ENCODE assay signal across 8 cellular contexts in genomic region chr6:136249811-136250685, GRCh38. TPM values are rescaled to one million over a fixed set of nuclear protein-coding genes. Genes with fewer than 3 reads are reported as not detected.
DNase-seq lines count a peak whose midpoint lies in the region; ATAC-seq and TF ChIP-seq lines count a peak whose summit lies in the region.

MTFR2 (minus strand) TSS chr6:136250311; CDS start chr6:136249099, 1,212 bp downstream.

- H3K27me3 Mint-ChIP-seq in CD14-positive monocyte (ENCODE audit: low read depth in 3 of 3) = peaks cover 0 to 1% (median 0%) of the 10 kb centered on the region in 3 donors
- no peaks in the 10 kb centered on the region for H3K27me3 Mint-ChIP-seq in activated CD4-positive, alpha-beta T cell treated with anti-CD3 and anti-CD28 coated beads, Interleukin-2, amount 10 ng/mL, durations not matched to agents 7 days and 5 days
- no peaks in the 10 kb centered on the region for H3K27me3 Mint-ChIP-seq in dendritic cell treated with granulocyte-macrophage colony-stimulating factor and Interleukin-4, amounts not matched to agents 40 ng/mL and 50 ng/mL, for 4 days

- POLR2A ChIA-PET in activated CD4-positive, alpha-beta T cell treated with anti-CD3 and anti-CD28 coated beads, Interleukin-2, amount 10 ng/mL, durations not matched to agents 7 days and 5 days (lab: Charles Lee) = interaction anchor here (0.9 to 1.5 kb wide), 2 partner anchors 19 to 40 kb away, joined by 3 to 13 read pairs; partner anchors contain the start of gene BCLAF1

- peaks cover 17 to 30% of the 10 kb centered on the region in 2 donors for H3K36me3 Mint-ChIP-seq in CD14-positive monocyte
- H3K36me3 Mint-ChIP-seq in activated CD4-positive, alpha-beta T cell treated with anti-CD3 and anti-CD28 coated beads, Interleukin-2, amount 10 ng/mL, durations not matched to agents 7 days and 5 days (ENCODE audit: low read depth) = peaks cover 52% of the 10 kb centered on the region
- H3K36me3 Mint-ChIP-seq in dendritic cell treated with granulocyte-macrophage colony-stimulating factor and Interleukin-4, amounts not matched to agents 40 ng/mL and 50 ng/mL, for 4 days (ENCODE audit: low read depth) = peaks cover 19% of the 10 kb centered on the region

- CTCF ChIA-PET in activated CD4-positive, alpha-beta T cell treated with anti-CD3 and anti-CD28 coated beads, Interleukin-2, amount 10 ng/mL, durations not matched to agents 7 days and 5 days (lab: Charles Lee) = interaction anchor here (0.5 to 2.6 kb wide), 9 partner anchors 13 to 1309 kb away, joined by 3 to 10 read pairs (median 4); no protein-coding TSS in a partner anchor

- intact Hi-C loops in CD14-positive monocyte (cut with micrococcal nuclease) = loop anchor here in 1 of 2 donors (5.0 kb wide), 1 partner anchor 37 kb away; the partner anchor contains the start of gene BCLAF1
- intact Hi-C loops in dendritic cell treated with granulocyte-macrophage colony-stimulating factor and Interleukin-4, amounts not matched to agents 40 ng/mL and 50 ng/mL, for 4 days (cut with micrococcal nuclease) = loop anchor here (5.0 kb wide), 2 partner anchors 37 to 302 kb away; partner anchors contain the start of genes BCLAF1 and MAP7

- ATAC-seq in GM19395 (IDR thresholded peaks at IDR 0.05; ENCODE audit: unreplicated experiment) (peak; percentile 98), HG03558 (IDR thresholded peaks at IDR 0.05; ENCODE audit: extremely low read depth, unreplicated experiment) (peak; percentile 96), left lobe of liver (peak; percentile 97)

- H3K9me3 Mint-ChIP-seq in CD14-positive monocyte = no peaks in the 10 kb centered on the region
- H3K9me3 Mint-ChIP-seq in activated CD4-positive, alpha-beta T cell treated with anti-CD3 and anti-CD28 coated beads, Interleukin-2, amount 10 ng/mL, durations not matched to agents 7 days and 5 days = no peaks in the 10 kb centered on the region
- no peaks in the 10 kb centered on the region for H3K9me3 Mint-ChIP-seq in dendritic cell treated with granulocyte-macrophage colony-stimulating factor and Interleukin-4, amounts not matched to agents 40 ng/mL and 50 ng/mL, for 4 days

- peak within 1 kb of the TSS; percentile 75 to 90 (median 87) for H3K27ac Mint-ChIP-seq in CD14-positive monocyte
- H3K27ac Mint-ChIP-seq in activated CD4-positive, alpha-beta T cell treated with anti-CD3 and anti-CD28 coated beads, Interleukin-2, amount 10 ng/mL, durations not matched to agents 7 days and 5 days = peak within 1 kb of the TSS; percentile 89
- H3K27ac Mint-ChIP-seq in dendritic cell treated with granulocyte-macrophage colony-stimulating factor and Interleukin-4, amounts not matched to agents 40 ng/mL and 50 ng/mL, for 4 days = peak within 1 kb of the TSS; percentile 88

- H3K4me3 Mint-ChIP-seq in CD14-positive monocyte = peak within 1 kb of the TSS; percentile 96 to 98
- H3K4me3 Mint-ChIP-seq in activated CD4-positive, alpha-beta T cell treated with anti-CD3 and anti-CD28 coated beads, Interleukin-2, amount 10 ng/mL, durations not matched to agents 7 days and 5 days = peak within 1 kb of the TSS; percentile 89
- peak within 1 kb of the TSS; percentile 98 for H3K4me3 Mint-ChIP-seq in dendritic cell treated with granulocyte-macrophage colony-stimulating factor and Interleukin-4, amounts not matched to agents 40 ng/mL and 50 ng/mL, for 4 days

- DNase-seq in CD14-positive monocyte (ENCODE audit: low spot score) (peak; percentile 98), NCI-H748 (lab: John Stamatoyannopoulos, UW; ENCODE audit: unreplicated experiment) (peak; percentile 99), left lobe of liver (ENCODE audit: low spot score) (peak; percentile 97)
- peak; percentile 99 for DNase-seq in activated CD4-positive, alpha-beta T cell treated with anti-CD3 and anti-CD28 coated beads, Interleukin-2, amount 10 ng/mL, durations not matched to agents 7 days and 5 days
- DNase-seq in stimulated activated CD4-positive, alpha-beta T cell treated with anti-CD3 and anti-CD28 coated beads, Interleukin-2, amount 100 ng/mL, for 24 hours = peak; percentile 87 to 91

- no peak for TF ChIP-seq CTCF in CD14-positive monocyte (IDR thresholded peaks at IDR 0.05)

- H3K4me1 Mint-ChIP-seq in CD14-positive monocyte = peaks cover 34% of the 10 kb centered on the region
- H3K4me1 Mint-ChIP-seq in activated CD4-positive, alpha-beta T cell treated with anti-CD3 and anti-CD28 coated beads, Interleukin-2, amount 10 ng/mL, durations not matched to agents 7 days and 5 days = peaks cover 58% of the 10 kb centered on the region
- H3K4me1 Mint-ChIP-seq in dendritic cell treated with granulocyte-macrophage colony-stimulating factor and Interleukin-4, amounts not matched to agents 40 ng/mL and 50 ng/mL, for 4 days (ENCODE audit: low read depth) = peaks cover 37% of the 10 kb centered on the region

RNA-seq across cellular contexts. Expression of gene MTFR2, which starts in this region (rescaled TPM):
- polyA plus RNA-seq in CD14-positive monocyte = under 1 TPM; 0.41 to 0.60 TPM
- 10 to 100 TPM; 23.9 to 26.3 TPM for total RNA-seq in activated CD4-positive, alpha-beta T cell treated with anti-CD3 and anti-CD28 coated beads, Interleukin-2, amount 10 ng/mL, durations not matched to agents 7 days and 5 days
- not detected for total RNA-seq in left lobe of liver

Comparison
In these comparisons a context has a peak if more than half of its experiments do, and no peak if none do; other contexts are left out.
1. Peak in every context shown above with its lines: DNase-seq and ATAC-seq.
2. RNA of gene MTFR2 (total RNA-seq): 23.9 to 26.3 TPM in activated CD4-positive, alpha-beta T cell treated with anti-CD3 and anti-CD28 coated beads, Interleukin-2, amount 10 ng/mL, durations not matched to agents 7 days and 5 days; not detected in left lobe of liver (single experiment); every median in the first group is over 10 times any median in the second.
3. Peak in DNase-seq in CD14-positive monocyte; RNA of the gene not detected or under 1 TPM.
4. Peak in DNase-seq and ATAC-seq in left lobe of liver; RNA of the gene not detected or under 1 TPM.